8 cellular contexts compared by ENCODE assay signal in the genomic region with DNA sequence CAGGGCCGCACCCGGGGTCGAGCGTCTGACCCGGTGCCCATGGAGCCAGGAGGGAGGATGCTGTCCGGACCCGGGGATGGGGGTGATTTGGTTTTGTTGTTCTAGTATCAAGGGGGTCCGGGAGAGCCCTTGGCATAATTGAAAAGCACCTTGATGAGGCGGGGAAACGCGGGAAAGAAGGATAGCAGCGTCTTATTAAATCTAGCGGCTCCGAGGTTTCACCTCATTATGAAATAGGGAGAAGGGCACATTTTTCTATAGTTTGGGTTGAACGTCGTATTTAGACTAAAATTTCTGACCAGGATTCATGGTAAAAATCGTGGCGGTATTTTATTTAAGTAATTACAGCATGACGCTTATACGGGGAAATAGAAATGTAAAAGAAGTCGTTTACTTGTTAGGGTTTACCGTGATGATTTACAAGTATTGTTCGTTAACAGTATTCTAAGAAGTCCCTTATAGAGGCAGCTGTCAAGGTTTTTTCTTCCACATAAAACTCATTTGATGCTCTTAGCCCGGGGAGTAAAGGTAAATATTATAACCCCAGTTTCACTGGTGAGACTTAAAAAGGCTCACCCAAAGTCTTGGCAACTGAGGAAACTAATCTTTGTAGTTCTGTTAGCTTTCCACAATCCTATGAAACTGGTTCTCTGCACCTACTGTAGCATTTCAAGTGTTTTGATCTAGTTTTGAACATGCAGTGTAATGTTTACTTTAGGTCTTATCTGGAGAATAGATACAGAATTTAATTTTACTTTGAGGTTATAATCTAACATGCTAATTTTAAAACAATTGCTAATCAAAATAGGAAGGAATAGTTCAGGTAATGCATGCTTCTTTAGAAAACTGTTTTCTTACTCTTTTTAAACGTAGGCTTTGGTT. TPM values are rescaled to one million over a fixed set of nuclear protein-coding genes. Genes with fewer than 3 reads are reported as not detected.
DNase-seq lines count a peak whose midpoint lies in the region; ATAC-seq and TF ChIP-seq lines count a peak whose summit lies in the region.

No MANE protein-coding gene starts in this region.

- peak overlapping the region; percentile 82 for H3K4me3 ChIP-seq in DOHH2 (ENCODE audit: low read length)
- H3K4me3 ChIP-seq in coronary artery: peak overlapping the region; percentile 97

- H3K4me3 Mint-ChIP-seq in natural killer cell treated with Interleukin-12 subunit alpha and Interleukin-12 subunit beta and Interleukin-15 and Interleukin-18, amount 100 ng/mL, for 72 hours: peak overlapping the region; percentile 91

- peak overlapping the region; percentile 86 for H3K4me2 ChIP-seq in DOHH2 (ENCODE audit: low read length)

- H3K9me2 ChIP-seq in DOHH2 (replicated peaks; ENCODE audit: control insufficient read depth, low read length): no peaks in the 10 kb centered on the region

- H3K27ac ChIP-seq in DOHH2 (ENCODE audit: low read depth, low read length): peak overlapping the region; percentile 64
- H3K27ac ChIP-seq in coronary artery: peak overlapping the region; percentile 97 to 98

- TF ChIP-seq CTCF in DOHH2 (IDR thresholded peaks at IDR 0.05; ENCODE audit: low read depth, low read length, poor library complexity, severe bottlenecking) (no peak), coronary artery (IDR thresholded peaks at IDR 0.05) (no peak), GM10248 (IDR thresholded peaks at IDR 0.05; ENCODE audit: control extremely low read depth, extremely low read depth, low read depth, missing control alignments) (no peak)

- H3K4me1 ChIP-seq in DOHH2 (ENCODE audit: control insufficient read depth, low read length): peaks cover 33% of the 10 kb centered on the region

- DNase-seq in NCI-H526 treated with DMSO at 0.1 percent for 48 hours (lab: John Stamatoyannopoulos, UW) (peak; percentile 61), coronary artery (ENCODE audit: low spot score) (no peak), GF-D8 (lab: John Stamatoyannopoulos, UW) (no peak), GM10248 (ENCODE audit: extremely low spot score) (no peak)
- no peak for DNase-seq in natural killer cell treated with Interleukin-12 subunit alpha and Interleukin-12 subunit beta and Interleukin-15 and Interleukin-18, amount 100 ng/mL, for 72 hours (ENCODE audit: low spot score)

- POLR2A ChIA-PET in GM10248 (lab: Yijun Ruan, JAX): interaction anchor here (1.0 kb wide), 2 partner anchors 146 to 237 kb away, joined by 4 read pairs; partner anchors contain the start of gene TOB1

- H3K9me3 Mint-ChIP-seq in natural killer cell treated with Interleukin-12 subunit alpha and Interleukin-12 subunit beta and Interleukin-15 and Interleukin-18, amount 100 ng/mL, for 72 hours: no peaks in the 10 kb centered on the region

- peaks cover 25 to 28% of the 10 kb centered on the region in 2 donors for H3K4me1 Mint-ChIP-seq in natural killer cell treated with Interleukin-12 subunit alpha and Interleukin-12 subunit beta and Interleukin-15 and Interleukin-18, amount 100 ng/mL, for 72 hours (ENCODE audit: low read depth in 2 of 2)

- H3K27ac Mint-ChIP-seq in natural killer cell treated with Interleukin-12 subunit alpha and Interleukin-12 subunit beta and Interleukin-15 and Interleukin-18, amount 100 ng/mL, for 72 hours: peak overlapping the region; percentile 86 to 93

- no peaks in the 10 kb centered on the region for H3K9me3 ChIP-seq in DOHH2 (ENCODE audit: control insufficient read depth, insufficient read depth, low read length)

- peaks cover 40% of the 10 kb centered on the region for H4K20me1 ChIP-seq in DOHH2 (ENCODE audit: control insufficient read depth, insufficient read depth, low read depth, low read length)

- H3K36me3 Mint-ChIP-seq in natural killer cell treated with Interleukin-12 subunit alpha and Interleukin-12 subunit beta and Interleukin-15 and Interleukin-18, amount 100 ng/mL, for 72 hours: no peaks in the 10 kb centered on the region

- no peaks in the 10 kb centered on the region for H3F3A ChIP-seq in DOHH2 (ENCODE audit: control insufficient read depth, insufficient read depth)

- no peaks in the 10 kb centered on the region for H3K27me3 Mint-ChIP-seq in natural killer cell treated with Interleukin-12 subunit alpha and Interleukin-12 subunit beta and Interleukin-15 and Interleukin-18, amount 100 ng/mL, for 72 hours

- peaks cover 64% of the 10 kb centered on the region for H3K79me2 ChIP-seq in DOHH2 (ENCODE audit: control insufficient read depth, low read length)

- no peak for ATAC-seq in natural killer cell treated with Interleukin-12 subunit alpha and Interleukin-12 subunit beta and Interleukin-15 and Interleukin-18, amount 100 ng/mL, for 72 hours
- ATAC-seq in HG03097 (IDR thresholded peaks at IDR 0.05; ENCODE audit: low FRiP score, unreplicated experiment) (no peak), HG02840 (IDR thresholded peaks at IDR 0.05; ENCODE audit: low FRiP score, unreplicated experiment) (no peak)

- no peaks in the 10 kb centered on the region for H3K27me3 ChIP-seq in DOHH2 (ENCODE audit: control insufficient read depth, low read length)

- CTCF ChIA-PET in GM10248 (lab: Yijun Ruan, JAX): interaction anchor here (1.0 kb wide), 1 partner anchor 11 kb away, joined by 3 read pairs; no protein-coding TSS in a partner anchor

- peaks cover 50% of the 10 kb centered on the region for H3K36me3 ChIP-seq in DOHH2 (ENCODE audit: control insufficient read depth, low read length)

RNA-seq across cellular contexts. Expression of gene LUC7L3, which starts 0.8 kb away (rescaled TPM):
- total RNA-seq in natural killer cell treated with Interleukin-12 subunit alpha and Interleukin-12 subunit beta and Interleukin-15 and Interleukin-18, amount 100 ng/mL, for 72 hours: 100 to 1,000 TPM in 1 of 2 donors, 10 to 100 TPM in 1; 81.8 to 234 TPM

RNA-seq across cellular contexts. Expression of gene ANKRD40, which starts 12.5 kb away (rescaled TPM):
- total RNA-seq in natural killer cell treated with Interleukin-12 subunit alpha and Interleukin-12 subunit beta and Interleukin-15 and Interleukin-18, amount 100 ng/mL, for 72 hours: 10 to 100 TPM; 38.4 to 44.7 TPM

RNA-seq across cellular contexts. Expression of gene ANKRD40CL, which starts 47.2 kb away (rescaled TPM):
- total RNA-seq in natural killer cell treated with Interleukin-12 subunit alpha and Interleukin-12 subunit beta and Interleukin-15 and Interleukin-18, amount 100 ng/mL, for 72 hours: not detected
